Comparison of ENCODE assay signal across 9 cellular contexts in the genomic region with DNA sequence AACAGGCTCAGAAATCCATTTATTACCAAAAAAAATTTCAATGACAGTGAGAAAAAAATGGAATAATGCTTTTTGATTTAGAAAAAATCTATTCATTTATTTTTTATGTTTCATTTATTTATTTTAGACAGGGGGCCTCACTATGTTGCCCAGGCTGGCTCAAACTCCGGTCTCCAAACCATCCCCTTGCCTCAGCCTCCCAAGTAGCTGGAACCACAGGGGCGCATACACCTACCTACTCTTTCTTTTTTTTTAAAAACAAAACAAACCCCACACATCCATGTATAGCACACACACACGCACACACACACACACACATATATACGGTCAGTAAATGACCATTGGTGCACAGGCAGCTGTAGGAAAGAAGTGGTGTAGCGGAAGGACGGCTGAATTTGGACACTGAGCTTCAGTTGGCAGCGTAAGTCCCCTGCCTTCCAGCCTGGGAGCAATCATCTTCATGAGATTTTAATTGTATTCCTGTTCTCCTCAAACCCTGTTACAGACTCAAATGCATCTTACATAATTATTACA. TPM values are rescaled to one million over a fixed set of nuclear protein-coding genes. Genes with fewer than 3 reads are reported as not detected.
A peak's percentile ranks its signal among the peaks of the same experiment; 100 is the strongest.
DNase-seq lines count a peak whose midpoint lies in the region; ATAC-seq and TF ChIP-seq lines count a peak whose summit lies in the region.
"Had no signal": no experiment of that assay in that cellular context is flagged by ENCODE, and none has a peak within 500 bp of the region (broad histone marks: within the 10 kb centered on the region; RNA-seq: fewer than 3 reads in every experiment).

No MANE protein-coding gene starts in this region.

- H3K36me3 Mint-ChIP-seq in GM23338 (ENCODE audit: low read depth) (no peaks in the 10 kb centered on the region), T-helper 17 cell (ENCODE audit: low read depth) (peaks cover 2% of the 10 kb centered on the region)

- H3K27me3 ChIP-seq in GM23338 (ENCODE audit: insufficient read depth) (no peaks in the 10 kb centered on the region), BE2C (no peaks in the 10 kb centered on the region)

- H3K4me1 ChIP-seq in GM23338 (ENCODE audit: insufficient read depth) (peaks cover 53% of the 10 kb centered on the region), BE2C (no peaks in the 10 kb centered on the region)

- H2AFZ ChIP-seq in GM23338 = no peak overlapping the region

- DNase-seq in GM23338 (ENCODE audit: low spot score) (no peak), T-helper 17 cell (no peak), fibroblast of gingiva (ENCODE audit: low read depth) (peak; percentile 7), medulla oblongata (ENCODE audit: extremely low spot score) (no peak), dedifferentiated amniotic fluid mesenchymal stem cell (ENCODE audit: extremely low spot score) (no peak), OCI-M2 (lab: John Stamatoyannopoulos, UW; ENCODE audit: unreplicated experiment) (no peak), BE2C (no peak)

- H3K4me3 Mint-ChIP-seq in GM23338 (no peak overlapping the region), T-helper 17 cell (no peak overlapping the region)

- H3K4me3 ChIP-seq in GM23338 = no peak overlapping the region
- H3K4me3 ChIP-seq in skin epidermis = no peak overlapping the region
- H3K4me3 ChIP-seq in BE2C (ENCODE audit: low read depth, low read length) = no peak overlapping the region

- H3K4me1 Mint-ChIP-seq in GM23338 = peaks cover 59% of the 10 kb centered on the region
- peaks cover 6% of the 10 kb centered on the region for H3K4me1 Mint-ChIP-seq in T-helper 17 cell

- ATAC-seq in GM23338 = peak; percentile 35
- no peak for ATAC-seq in T-helper 17 cell

- H3K9me3 ChIP-seq in T-helper 17 cell (ENCODE audit: control insufficient read depth, low read length, poor library complexity, severe bottlenecking) (no peaks in the 10 kb centered on the region), BE2C (no peaks in the 10 kb centered on the region)

- peaks cover 2% of the 10 kb centered on the region for H3K27me3 Mint-ChIP-seq in GM23338 (ENCODE audit: insufficient read depth, low read depth, poor library complexity)
- no peaks in the 10 kb centered on the region for H3K27me3 Mint-ChIP-seq in T-helper 17 cell
- H3K27me3 Mint-ChIP-seq: naive thymus-derived CD4-positive, alpha-beta T cell had no signal

- no peak for TF ChIP-seq CTCF in GM23338 (conservative IDR thresholded peaks at IDR 0.05; ENCODE audit: low read depth in 2 of 2)
- no peak for TF ChIP-seq CTCF in BE2C (IDR thresholded peaks at IDR 0.05; ENCODE audit: low read depth, low read length)

- no peaks in the 10 kb centered on the region for H4K20me1 ChIP-seq in GM23338 (replicated peaks; ENCODE audit: insufficient read depth)

- peaks cover 2% of the 10 kb centered on the region; the same call in 1 of the 2 replicates for H3K9me2 ChIP-seq in GM23338 (ENCODE audit: insufficient read depth)

- no peak overlapping the region; the same call in 1 of the 2 replicates for H3K27ac ChIP-seq in GM23338 (ENCODE audit: low read depth)
- peak overlapping the region in 17 of 21 experiments; percentile 13 to 75 (median 70) for H3K27ac ChIP-seq in skin epidermis

- peak overlapping the region; percentile 9; the same call in 1 of the 2 replicates for H3K4me2 ChIP-seq in GM23338

- no peaks in the 10 kb centered on the region for H3K79me2 ChIP-seq in GM23338 (replicated peaks; ENCODE audit: insufficient read depth)

- H3K36me3 ChIP-seq in GM23338 (ENCODE audit: insufficient read depth) (no peaks in the 10 kb centered on the region), BE2C (no peaks in the 10 kb centered on the region)

- no peaks in the 10 kb centered on the region for H3K9me3 Mint-ChIP-seq in GM23338

- no peak overlapping the region; the same call in 1 of the 2 replicates for H3K27ac Mint-ChIP-seq in GM23338
- peak overlapping the region; percentile 41 for H3K27ac Mint-ChIP-seq in T-helper 17 cell

- no peaks in the 10 kb centered on the region for H3F3A ChIP-seq in GM23338 (replicated peaks; ENCODE audit: low read depth)

TF ChIP-seq in GM23338, 12 proteins besides CTCF, POLR2A, EP300 and RAD21:
- TF ChIP-seq ZNF331 (CRISPR knock-in tag; IDR thresholded peaks at IDR 0.05; ENCODE audit: low read depth) = no peak
- TF ChIP-seq, protein P1, sequence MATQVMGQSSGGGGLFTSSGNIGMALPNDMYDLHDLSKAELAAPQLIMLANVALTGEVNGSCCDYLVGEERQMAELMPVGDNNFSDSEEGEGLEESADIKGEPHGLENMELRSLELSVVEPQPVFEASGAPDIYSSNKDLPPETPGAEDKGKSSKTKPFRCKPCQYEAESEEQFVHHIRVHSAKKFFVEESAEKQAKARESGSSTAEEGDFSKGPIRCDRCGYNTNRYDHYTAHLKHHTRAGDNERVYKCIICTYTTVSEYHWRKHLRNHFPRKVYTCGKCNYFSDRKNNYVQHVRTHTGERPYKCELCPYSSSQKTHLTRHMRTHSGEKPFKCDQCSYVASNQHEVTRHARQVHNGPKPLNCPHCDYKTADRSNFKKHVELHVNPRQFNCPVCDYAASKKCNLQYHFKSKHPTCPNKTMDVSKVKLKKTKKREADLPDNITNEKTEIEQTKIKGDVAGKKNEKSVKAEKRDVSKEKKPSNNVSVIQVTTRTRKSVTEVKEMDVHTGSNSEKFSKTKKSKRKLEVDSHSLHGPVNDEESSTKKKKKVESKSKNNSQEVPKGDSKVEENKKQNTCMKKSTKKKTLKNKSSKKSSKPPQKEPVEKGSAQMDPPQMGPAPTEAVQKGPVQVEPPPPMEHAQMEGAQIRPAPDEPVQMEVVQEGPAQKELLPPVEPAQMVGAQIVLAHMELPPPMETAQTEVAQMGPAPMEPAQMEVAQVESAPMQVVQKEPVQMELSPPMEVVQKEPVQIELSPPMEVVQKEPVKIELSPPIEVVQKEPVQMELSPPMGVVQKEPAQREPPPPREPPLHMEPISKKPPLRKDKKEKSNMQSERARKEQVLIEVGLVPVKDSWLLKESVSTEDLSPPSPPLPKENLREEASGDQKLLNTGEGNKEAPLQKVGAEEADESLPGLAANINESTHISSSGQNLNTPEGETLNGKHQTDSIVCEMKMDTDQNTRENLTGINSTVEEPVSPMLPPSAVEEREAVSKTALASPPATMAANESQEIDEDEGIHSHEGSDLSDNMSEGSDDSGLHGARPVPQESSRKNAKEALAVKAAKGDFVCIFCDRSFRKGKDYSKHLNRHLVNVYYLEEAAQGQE (IDR thresholded peaks at IDR 0.05; ENCODE audit: unreplicated experiment) = no peak
- TF ChIP-seq POLR2AphosphoS5 (IDR thresholded peaks at IDR 0.05; ENCODE audit: low read depth) = no peak

RNA-seq across cellular contexts. Expression of gene ARL4A, which starts 28.8 kb away (rescaled TPM):
- total RNA-seq in GM23338 (2014; rRNA removed; shearing (Covaris generic)) = 48.9 and 49.2 TPM in 2 replicates
- polyA plus RNA-seq in GM23338 (2016; fragmentation: Nextera tagmentation; extraction: Ambion mirVana) = 76.1 and 82.5 TPM in 2 replicates
- total RNA-seq in T-helper 17 cell = 100 to 1,000 TPM in 1 of 2 donors, 10 to 100 TPM in 1; 92.1 to 122 TPM
- polyA plus RNA-seq in BE2C (2012; ENCODE audit: insufficient read depth, insufficient read length, low read depth) = 5.4 TPM
